ENCODE assay signal across 2 cellular contexts in genomic region chr5:54420511-54420910, GRCh38. TPM values are rescaled to one million over a fixed set of nuclear protein-coding genes. Genes with fewer than 3 reads are reported as not detected.
"Had no signal": no experiment of that assay in that cellular context is flagged by ENCODE, and none has a peak within 500 bp of the region (broad histone marks: within the 10 kb centered on the region; RNA-seq: fewer than 3 reads in every experiment).

No MANE protein-coding gene starts in this region.

RNA-seq across cellular contexts. Expression of gene HSPB3, which starts 35.0 kb away (rescaled TPM):
- total RNA-seq: MCF 10A, NCI-H460 had no signal
